In genomic region chr2:230873670-230874401, GRCh38 we compare ENCODE assay signal across 10 cellular contexts. TPM values are rescaled to one million over a fixed set of nuclear protein-coding genes. Genes with fewer than 3 reads are reported as not detected.
DNase-seq lines count a peak whose midpoint lies in the region; ATAC-seq and TF ChIP-seq lines count a peak whose summit lies in the region.
"Had no signal": no experiment of that assay in that cellular context is flagged by ENCODE, and none has a peak within 500 bp of the region (broad histone marks: within the 10 kb centered on the region; RNA-seq: fewer than 3 reads in every experiment).

No MANE protein-coding gene starts in this region.

- H3K27me3 ChIP-seq in endodermal cell (ENCODE audit: control insufficient read depth, insufficient read depth, low read length, poor library complexity, severe bottlenecking) (no peaks in the 10 kb centered on the region), esophagus squamous epithelium (no peaks in the 10 kb centered on the region)

- no peak overlapping the region for H3K9ac ChIP-seq in endodermal cell (ENCODE audit: extremely low read depth, low read length, poor library complexity, severe bottlenecking)

- H3K9me3 ChIP-seq in endodermal cell (ENCODE audit: control insufficient read depth, low read length) (no peaks in the 10 kb centered on the region), esophagus squamous epithelium (no peaks in the 10 kb centered on the region)

- no peak for TF ChIP-seq CTCF in endodermal cell (conservative IDR thresholded peaks at IDR 0.05)
- no peak for TF ChIP-seq CTCF in esophagus squamous epithelium (IDR thresholded peaks at IDR 0.05)

- H3K27ac Mint-ChIP-seq in endodermal cell, result no peak overlapping the region
- H3K27ac Mint-ChIP-seq: mesothelial cell of epicardium had no signal

- H3K36me3 ChIP-seq in endodermal cell (ENCODE audit: control insufficient read depth, insufficient read depth, low read length), result peaks cover 58% of the 10 kb centered on the region
- H3K36me3 ChIP-seq in esophagus squamous epithelium, result peaks cover 0 to 29% (median 0%) of the 10 kb centered on the region in 3 donors

- H3K4me3 Mint-ChIP-seq in endodermal cell, result no peak overlapping the region
- H3K4me3 Mint-ChIP-seq: mesothelial cell of epicardium had no signal

- peaks cover 41% of the 10 kb centered on the region for H3K36me3 Mint-ChIP-seq in endodermal cell (ENCODE audit: low read depth)

- H3K4me1 Mint-ChIP-seq in endodermal cell, result peaks cover 37% of the 10 kb centered on the region

- DNase-seq in endodermal cell (peak; percentile 24), HuH-7.5 (ENCODE audit: low spot score) (no peak), NOMO-1 treated with dmso at 0.1 percent for 144 hours (lab: John Stamatoyannopoulos, UW; ENCODE audit: unreplicated experiment) (no peak), NCI-H2107 (lab: John Stamatoyannopoulos, UW) (no peak), esophagus squamous epithelium (lab: John Stamatoyannopoulos, UW) (no peak)
- DNase-seq: activated CD4-positive, alpha-beta T cell treated with anti-CD3 and anti-CD28 coated beads for 48 hours had no signal

- TF ChIP-seq POLR2A in esophagus squamous epithelium (IDR thresholded peaks at IDR 0.05), result no peak

- peaks cover 29% of the 10 kb centered on the region for H3K4me1 ChIP-seq in endodermal cell (ENCODE audit: control insufficient read depth, insufficient read depth, low read length)
- peaks cover 13 to 48% (median 17%) of the 10 kb centered on the region in 3 donors for H3K4me1 ChIP-seq in esophagus squamous epithelium

- H3K9me3 Mint-ChIP-seq in endodermal cell, result no peaks in the 10 kb centered on the region
- H3K9me3 Mint-ChIP-seq: mesothelial cell of epicardium had no signal

- intact Hi-C loops in esophagus squamous epithelium (cut with DNase I), result no loop called here

- no peak overlapping the region for H3K4me3 ChIP-seq in endodermal cell (ENCODE audit: low read length)
- H3K4me3 ChIP-seq in esophagus squamous epithelium, result no peak overlapping the region

- H3K27ac ChIP-seq in endodermal cell (ENCODE audit: low read depth, low read length), result no peak overlapping the region
- peak overlapping the region in 2 of 4 donors; percentile 44 to 75 for H3K27ac ChIP-seq in esophagus squamous epithelium

- ATAC-seq in GM18499 (IDR thresholded peaks at IDR 0.05; ENCODE audit: insufficient read depth, unreplicated experiment) (peak; percentile 61), GM19455 (IDR thresholded peaks at IDR 0.05; ENCODE audit: unreplicated experiment) (peak; percentile 72), HG03108 (IDR thresholded peaks at IDR 0.05; ENCODE audit: unreplicated experiment) (peak; percentile 69)

- H3K27me3 Mint-ChIP-seq in endodermal cell (ENCODE audit: insufficient read depth), result no peaks in the 10 kb centered on the region

- WGBS in endodermal cell (ENCODE audit: insufficient coverage in 1 of 2, insufficient read length in 1 of 2), 2 experiments, result 89 to 96% methylated on average over 5 to 13 of the region's 13 CpGs
- WGBS in esophagus squamous epithelium, 2 donors, result 67 to 77% methylated on average over 8 to 9 of the region's 13 CpGs

RNA-seq across cellular contexts. Expression of gene ITM2C, which starts 9.1 kb away (rescaled TPM):
- total RNA-seq in endodermal cell (100 to 1,000 TPM; 208 to 269 TPM), esophagus squamous epithelium (10 to 100 TPM in 2 of 4 donors, 1 to 10 TPM in 2; 3.8 to 31.9 (median 10.3) TPM)
- polyA plus RNA-seq in endodermal cell (2013, experiment 1 of 2), result 239 TPM
- polyA plus RNA-seq in endodermal cell (2013, experiment 2 of 2), result 230 TPM

RNA-seq across cellular contexts. Expression of gene GPR55, which starts 51.2 kb away (rescaled TPM):
- total RNA-seq in endodermal cell, result 1 to 10 TPM; 2.6 to 7.5 TPM
- polyA plus RNA-seq in endodermal cell (2013, experiment 1 of 2), result 0.64 TPM
- 0.21 TPM for polyA plus RNA-seq in endodermal cell (2013, experiment 2 of 2)
- under 1 TPM; 0.61 to 0.88 (median 0.78) TPM for total RNA-seq in esophagus squamous epithelium
- total RNA-seq: mesothelial cell of epicardium had no signal

Comparison
In these comparisons a context has a peak if more than half of its experiments do, and no peak if none do; other contexts are left out.
1. RNA of gene ITM2C, which starts 9.1 kb away (total RNA-seq): 208 to 269 TPM in endodermal cell; 3.8 to 31.9 TPM in esophagus squamous epithelium; every median in the first group is over 4 times any median in the second.
2. Peak in every context shown above with its lines, with median percentiles within 50 percentile points of each other: ATAC-seq.